1 cellular context compared by ENCODE assay signal in genomic region chr13:41960700-41961697, GRCh38.
TF ChIP-seq lines count a peak whose summit lies in the region.

Gene VWA8 (minus strand): TSS chr13:41961109. CDS start chr13:41961015, 94 bp downstream.

TF ChIP-seq in HEK293, 187 proteins besides CTCF, POLR2A, EP300 and RAD21 (continued from another document):
- TF ChIP-seq ZNF175 (tag by site-specific recombination; IDR thresholded peaks at IDR 0.05) (no peak), ZNF549 (tag by site-specific recombination; IDR thresholded peaks at IDR 0.05) (no peak), ZNF416 (tag by site-specific recombination; IDR thresholded peaks at IDR 0.05) (no peak), TRIM28 (IDR thresholded peaks at IDR 0.05; ENCODE audit: borderline replicate concordance, low read length) (peak; percentile 25; the same call in 1 of the 2 replicates), KLF9 (tag by site-specific recombination; IDR thresholded peaks at IDR 0.05; ENCODE audit: low read depth) (peak; percentile 37; the same call in 1 of the 2 replicates), INSM2 (tag by site-specific recombination; IDR thresholded peaks at IDR 0.05) (peak; percentile 50; the same call in 1 of the 2 replicates), TSHZ1 (tag by site-specific recombination; IDR thresholded peaks at IDR 0.05; ENCODE audit: borderline replicate concordance) (peak; percentile 41; the same call in 1 of the 2 replicates), ZNF580 (tag by site-specific recombination; IDR thresholded peaks at IDR 0.05) (peak; percentile 86), TCF7L2 (IDR thresholded peaks at IDR 0.05; ENCODE audit: borderline replicate concordance, low read depth, low read length) (no peak), ZNF501 (tag by site-specific recombination; IDR thresholded peaks at IDR 0.05) (peak; percentile 92), ZNF555 (tag by site-specific recombination; conservative IDR thresholded peaks at IDR 0.05) (no peak), ZBTB44 (tag by site-specific recombination; IDR thresholded peaks at IDR 0.05) (no peak), ZNF426 (tag by site-specific recombination; IDR thresholded peaks at IDR 0.05) (no peak), ZNF510 (tag by site-specific recombination; IDR thresholded peaks at IDR 0.05; ENCODE audit: insufficient replicate concordance) (no peak), ZNF221 (tag by site-specific recombination; IDR thresholded peaks at IDR 0.05; ENCODE audit: borderline replicate concordance) (no peak), ZFP69B (tag by site-specific recombination; IDR thresholded peaks at IDR 0.05) (peak; percentile 67), SALL2 (tag by site-specific recombination; IDR thresholded peaks at IDR 0.05; ENCODE audit: borderline replicate concordance) (no peak), GFI1B (tag by site-specific recombination; IDR thresholded peaks at IDR 0.05) (0 out of 2 replicates have a peak, but pooled peaks have one; percentile 10), ZNF311 (tag by site-specific recombination; IDR thresholded peaks at IDR 0.05; ENCODE audit: borderline replicate concordance) (no peak), ZEB2 (tag by site-specific recombination; IDR thresholded peaks at IDR 0.05) (peak; percentile 61), ZNF704 (tag by site-specific recombination; IDR thresholded peaks at IDR 0.05) (0 out of 2 replicates have a peak, but pooled peaks have one; percentile 27), REST (tag by site-specific recombination; IDR thresholded peaks at IDR 0.05) (peak; percentile 52; the same call in 1 of the 2 replicates), ZNF600 (tag by site-specific recombination; IDR thresholded peaks at IDR 0.05) (peak; percentile 96), PRDM1 (tag by site-specific recombination; IDR thresholded peaks at IDR 0.05) (no peak), ZNF292 (tag by site-specific recombination; IDR thresholded peaks at IDR 0.05; ENCODE audit: borderline replicate concordance, low read depth) (no peak), ZNF132 (tag by site-specific recombination; IDR thresholded peaks at IDR 0.05; ENCODE audit: borderline replicate concordance) (no peak), GLI4 (tag by site-specific recombination; IDR thresholded peaks at IDR 0.05) (peak; percentile 87; the same call in 1 of the 2 replicates), YY2 (tag by site-specific recombination; IDR thresholded peaks at IDR 0.05) (no peak), ZSCAN16 (tag by site-specific recombination; IDR thresholded peaks at IDR 0.05) (no peak), ZNF560 (tag by site-specific recombination; IDR thresholded peaks at IDR 0.05; ENCODE audit: borderline replicate concordance) (no peak), ZNF274 (IDR thresholded peaks at IDR 0.05; ENCODE audit: low read length) (no peak), ZNF274 (tag by site-specific recombination; IDR thresholded peaks at IDR 0.05; ENCODE audit: borderline replicate concordance) (no peak), ZNF791 (tag by site-specific recombination; IDR thresholded peaks at IDR 0.05) (no peak), KLF17 (tag by site-specific recombination; IDR thresholded peaks at IDR 0.05) (peak; percentile 77; the same call in 1 of the 2 replicates), MEIS1 (CRISPR knock-in tag; IDR thresholded peaks at IDR 0.05; ENCODE audit: borderline replicate concordance) (no peak), ZSCAN5A (tag by site-specific recombination; IDR thresholded peaks at IDR 0.05) (peak; percentile 94), ZNF707 (tag by site-specific recombination; IDR thresholded peaks at IDR 0.05) (no peak), EGR2 (tag by site-specific recombination; IDR thresholded peaks at IDR 0.05; ENCODE audit: low read depth) (no peak), ZNF23 (tag by site-specific recombination; IDR thresholded peaks at IDR 0.05; ENCODE audit: borderline replicate concordance) (no peak), ZNF701 (tag by site-specific recombination; IDR thresholded peaks at IDR 0.05) (no peak), MZF1 (tag by site-specific recombination; IDR thresholded peaks at IDR 0.05; ENCODE audit: borderline replicate concordance) (0 out of 2 replicates have a peak, but pooled peaks have one; percentile 30), KLF8 (tag by site-specific recombination; IDR thresholded peaks at IDR 0.05) (no peak; the same call in none of the 2 replicates), ZNF16 (tag by site-specific recombination; IDR thresholded peaks at IDR 0.05; ENCODE audit: low read depth) (no peak; the same call in 1 of the 2 replicates), ZNF398 (tag by site-specific recombination; IDR thresholded peaks at IDR 0.05) (no peak), ZNF792 (tag by site-specific recombination; IDR thresholded peaks at IDR 0.05) (no peak), ZNF114 (tag by site-specific recombination; IDR thresholded peaks at IDR 0.05) (no peak), ZNF585B (tag by site-specific recombination; IDR thresholded peaks at IDR 0.05) (0 out of 2 replicates have a peak, but pooled peaks have one; percentile 22), SCRT2 (tag by site-specific recombination; IDR thresholded peaks at IDR 0.05) (peak; percentile 95)
